In the genomic region with DNA sequence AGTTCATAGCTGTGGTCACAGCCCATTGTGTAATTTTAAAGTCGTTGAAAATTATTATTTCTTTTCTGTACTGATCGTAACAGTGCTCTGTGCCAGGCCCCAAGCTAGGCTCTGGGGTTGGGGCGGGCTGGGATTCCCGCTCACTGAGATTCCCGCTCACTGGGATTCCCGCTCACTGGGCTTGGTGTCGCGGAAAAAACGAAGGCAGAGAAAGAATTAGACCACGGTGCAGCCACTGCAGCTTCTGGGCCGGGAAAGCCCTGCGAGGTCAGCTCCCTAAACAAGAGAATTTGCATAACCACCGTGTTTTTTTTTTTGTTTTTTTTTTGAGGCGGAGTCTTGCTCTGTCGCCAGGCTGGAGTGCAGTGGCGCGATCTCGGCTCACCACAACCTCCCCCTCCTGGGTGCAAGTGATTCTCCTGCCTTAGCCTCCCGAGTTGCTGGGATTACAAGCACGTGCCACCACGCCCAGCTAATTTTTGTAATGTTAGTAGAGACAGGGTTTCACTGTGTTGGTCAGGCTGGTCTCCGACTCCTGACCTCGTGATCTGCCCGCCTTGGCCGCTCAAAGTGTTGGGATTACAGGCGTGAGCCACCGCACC, we compare ENCODE assay signal across 8 cellular contexts. TPM values are rescaled to one million over a fixed set of nuclear protein-coding genes. Genes with fewer than 3 reads are reported as not detected.
DNase-seq lines count a peak whose midpoint lies in the region; ATAC-seq and TF ChIP-seq lines count a peak whose summit lies in the region.

No MANE protein-coding gene starts in this region.

- H2BK12ac ChIP-seq in mesenchymal stem cell (ENCODE audit: low read length in 2 of 2) = no peak overlapping the region

- H2BK120ac ChIP-seq in mesenchymal stem cell (ENCODE audit: low read depth, low read length) = no peak overlapping the region

- peaks cover 0 to 26% (median 16%) of the 10 kb centered on the region in 5 donors for H3K36me3 Mint-ChIP-seq in naive thymus-derived CD4-positive, alpha-beta T cell

- H3K27ac ChIP-seq in mesenchymal stem cell (ENCODE audit: low read length, poor library complexity, severe bottlenecking) = no peak overlapping the region
- no peak overlapping the region for H3K27ac ChIP-seq in naive thymus-derived CD4-positive, alpha-beta T cell (ENCODE audit: low read depth, low read length)
- H3K27ac ChIP-seq in effector memory CD4-positive, alpha-beta T cell (ENCODE audit: insufficient read depth, low read length, poor library complexity, severe bottlenecking) = no peak overlapping the region

- 90% methylated on average over 27 of the region's 27 CpGs for WGBS in mesenchymal stem cell

- peaks cover 23 to 92% (median 69%) of the 10 kb centered on the region in 7 donors for H3K4me1 Mint-ChIP-seq in naive thymus-derived CD4-positive, alpha-beta T cell

- H3K4me1 ChIP-seq in mesenchymal stem cell (ENCODE audit: control insufficient read depth, insufficient read depth, low read depth, low read length) = peaks cover 31% of the 10 kb centered on the region
- H3K4me1 ChIP-seq in naive thymus-derived CD4-positive, alpha-beta T cell (ENCODE audit: control insufficient read depth in 2 of 2, insufficient read depth in 2 of 2, low read length in 2 of 2) = peaks cover 0 to 5% of the 10 kb centered on the region in 2 donors
- H3K4me1 ChIP-seq in effector memory CD4-positive, alpha-beta T cell (ENCODE audit: control insufficient read depth, insufficient read depth, low read length, poor library complexity, severe bottlenecking) = peaks cover 2% of the 10 kb centered on the region

- no peak overlapping the region for H4K91ac ChIP-seq in mesenchymal stem cell (ENCODE audit: low read length)

- H3K4me3 ChIP-seq in GM06990 (replicated peaks; ENCODE audit: low read depth, low read length) (peak overlapping the region; percentile 51), mesenchymal stem cell (ENCODE audit: insufficient read depth in 1 of 2, low read depth in 1 of 2, low read length in 2 of 2) (peak overlapping the region in 1 of 2 experiments; percentile 53)
- no peak overlapping the region for H3K4me3 ChIP-seq in naive thymus-derived CD4-positive, alpha-beta T cell (ENCODE audit: low read length)
- H3K4me3 ChIP-seq in effector memory CD4-positive, alpha-beta T cell (ENCODE audit: insufficient read depth, low read depth, low read length, poor library complexity, severe bottlenecking) = no peak overlapping the region

- POLR2A ChIA-PET in naive thymus-derived CD4-positive, alpha-beta T cell (lab: Charles Lee) = no interaction called here

- H2BK5ac ChIP-seq in mesenchymal stem cell (ENCODE audit: low read depth, low read length, poor library complexity, severe bottlenecking) = no peak overlapping the region

- peaks cover 22% of the 10 kb centered on the region for H3K79me1 ChIP-seq in mesenchymal stem cell (replicated peaks; ENCODE audit: low read length, poor library complexity, severe bottlenecking)

- no peak for TF ChIP-seq CTCF in GM06990 (IDR thresholded peaks at IDR 0.05; ENCODE audit: insufficient read depth, low read length, poor library complexity, severe bottlenecking)

- no peaks in the 10 kb centered on the region for H3K9me3 ChIP-seq in mesenchymal stem cell (ENCODE audit: control insufficient read depth, low read length)
- no peaks in the 10 kb centered on the region for H3K9me3 ChIP-seq in naive thymus-derived CD4-positive, alpha-beta T cell (ENCODE audit: control insufficient read depth in 2 of 3, low read length in 3 of 3)
- H3K9me3 ChIP-seq in effector memory CD4-positive, alpha-beta T cell (ENCODE audit: control insufficient read depth, low read length) = no peaks in the 10 kb centered on the region

- ATAC-seq in GM21717 (IDR thresholded peaks at IDR 0.05; ENCODE audit: unreplicated experiment) = peak; percentile 64
- ATAC-seq in naive thymus-derived CD4-positive, alpha-beta T cell = no peak

- H3K9ac ChIP-seq in mesenchymal stem cell (ENCODE audit: low read length) = peak overlapping the region; percentile 76

- peak overlapping the region in 1 of 2 experiments; percentile 4 for H3K18ac ChIP-seq in mesenchymal stem cell (ENCODE audit: low read depth in 1 of 2, low read length in 2 of 2)

- intact Hi-C loops in naive thymus-derived CD4-positive, alpha-beta T cell (cut with micrococcal nuclease) = no loop called here

- no peak overlapping the region for H2AFZ ChIP-seq in mesenchymal stem cell (ENCODE audit: low read depth, low read length)

- H3K27me3 Mint-ChIP-seq in naive thymus-derived CD4-positive, alpha-beta T cell = no peaks in the 10 kb centered on the region

- CTCF ChIA-PET in naive thymus-derived CD4-positive, alpha-beta T cell (lab: Charles Lee) = interaction anchor here (0.6 to 0.8 kb wide), 3 partner anchors 40 to 1447 kb away, joined by 3 to 5 read pairs (median 3); no protein-coding TSS in a partner anchor

- no peak overlapping the region for H3K23ac ChIP-seq in mesenchymal stem cell (ENCODE audit: low read length in 2 of 2)

- H2BK15ac ChIP-seq in mesenchymal stem cell (ENCODE audit: low read depth, poor library complexity, severe bottlenecking) = no peak overlapping the region

- H2AK5ac ChIP-seq in mesenchymal stem cell (ENCODE audit: low read length, severe bottlenecking) = no peak overlapping the region

- no peak overlapping the region for H3K4me2 ChIP-seq in mesenchymal stem cell (ENCODE audit: low read length, poor library complexity, severe bottlenecking)

- H3K36me3 ChIP-seq in GM06990 (ENCODE audit: control insufficient read depth, insufficient read depth, low read length) (no peaks in the 10 kb centered on the region; the same call in none of the 2 replicates), mesenchymal stem cell (ENCODE audit: control insufficient read depth in 1 of 2, insufficient read depth in 2 of 2, low read depth in 1 of 2, low read length in 2 of 2) (peaks cover 14 to 50% of the 10 kb centered on the region in 2 experiments)
- H3K36me3 ChIP-seq in naive thymus-derived CD4-positive, alpha-beta T cell (ENCODE audit: control insufficient read depth in 2 of 3, insufficient read depth in 3 of 3, low read length in 3 of 3) = peaks cover 0 to 25% (median 0%) of the 10 kb centered on the region in 3 experiments
- H3K36me3 ChIP-seq in effector memory CD4-positive, alpha-beta T cell (ENCODE audit: control insufficient read depth, insufficient read depth, low read length) = peaks cover 4% of the 10 kb centered on the region

- H3K14ac ChIP-seq in mesenchymal stem cell (ENCODE audit: low read length in 2 of 2) = no peak overlapping the region

- H3K4me3 Mint-ChIP-seq in naive thymus-derived CD4-positive, alpha-beta T cell = no peak overlapping the region

- H3K27ac Mint-ChIP-seq in naive thymus-derived CD4-positive, alpha-beta T cell = peak overlapping the region in 3 of 9 donors; percentile 22 to 45 (median 32)

- H3K4ac ChIP-seq in mesenchymal stem cell (ENCODE audit: low read depth in 1 of 2, low read length in 2 of 2) = no peak overlapping the region

- DNase-seq in GM06990 (ENCODE audit: extremely low read depth, insufficient read length) (peak; percentile 66), NOMO-1 (lab: John Stamatoyannopoulos, UW; ENCODE audit: unreplicated experiment in 2 of 2) (peak; percentile 57 to 74), mesenchymal stem cell (peak; percentile 72), COLO829 (ENCODE audit: low spot score) (no peak), NCI-H524 (lab: John Stamatoyannopoulos, UW) (no peak)
- no peak for DNase-seq in naive thymus-derived CD4-positive, alpha-beta T cell
- no peak for DNase-seq in effector memory CD4-positive, alpha-beta T cell

- H4K8ac ChIP-seq in mesenchymal stem cell (ENCODE audit: low read length) = no peak overlapping the region

- peaks cover 0 to 4% (median 0%) of the 10 kb centered on the region in 11 donors for H3K9me3 Mint-ChIP-seq in naive thymus-derived CD4-positive, alpha-beta T cell

- no peaks in the 10 kb centered on the region for H3K27me3 ChIP-seq in GM06990 (replicated peaks; ENCODE audit: control insufficient read depth, insufficient read depth, low read length)
- H3K27me3 ChIP-seq in mesenchymal stem cell (ENCODE audit: control insufficient read depth in 1 of 2, insufficient read depth in 1 of 2, low read length in 2 of 2) = no peaks in the 10 kb centered on the region
- H3K27me3 ChIP-seq in naive thymus-derived CD4-positive, alpha-beta T cell (ENCODE audit: control insufficient read depth in 2 of 2, insufficient read depth in 2 of 2, low read length in 2 of 2) = no peaks in the 10 kb centered on the region
- H3K27me3 ChIP-seq in effector memory CD4-positive, alpha-beta T cell (replicated peaks; ENCODE audit: control insufficient read depth, insufficient read depth, low read length, poor library complexity, severe bottlenecking) = no peaks in the 10 kb centered on the region

RNA-seq across cellular contexts. Expression of a gene that starts 31.2 kb away (rescaled TPM):
- 12.9 TPM for polyA plus RNA-seq in mesenchymal stem cell (2013, experiment 1 of 2)
- polyA plus RNA-seq in mesenchymal stem cell (2013, experiment 2 of 2) = 12.3 TPM
- 10 to 100 TPM; 37.7 to 69.0 (median 56.9) TPM for total RNA-seq in naive thymus-derived CD4-positive, alpha-beta T cell
- polyA plus RNA-seq in naive thymus-derived CD4-positive, alpha-beta T cell = 1 to 10 TPM; 3.6 to 6.6 TPM

Comparison
In these comparisons a context has a peak if more than half of its experiments do, and no peak if none do; other contexts are left out.
1. DNase-seq: peak in GM06990 (single experiment), NOMO-1 (2 of 2) and mesenchymal stem cell (single experiment); none in naive thymus-derived CD4-positive, alpha-beta T cell (0 of 9), COLO829 (single experiment), NCI-H524 (0 of 2) and effector memory CD4-positive, alpha-beta T cell (0 of 3).